1 cellular context compared by ENCODE assay signal in genomic region chr13:40665061-40665753, GRCh38.
TF ChIP-seq lines count a peak whose summit lies in the region.

No MANE protein-coding gene starts in this region.

TF ChIP-seq in HepG2, 621 proteins besides CTCF, POLR2A, EP300 and RAD21 (continued from another document and continues in another):
- TF ChIP-seq DBP (CRISPR knock-in tag; IDR thresholded peaks at IDR 0.05; ENCODE audit: not compliant biosample characterization) (no peak), MTERF4 (CRISPR knock-in tag; IDR thresholded peaks at IDR 0.05) (no peak), ZZZ3 (CRISPR knock-in tag; IDR thresholded peaks at IDR 0.05; ENCODE audit: borderline replicate concordance) (no peak), AKNA (CRISPR knock-in tag; IDR thresholded peaks at IDR 0.05; ENCODE audit: borderline replicate concordance) (no peak), ZNF263 (CRISPR knock-in tag; IDR thresholded peaks at IDR 0.05) (peak; percentile 14; the same call in 1 of the 2 replicates), CBFB (CRISPR knock-in tag; IDR thresholded peaks at IDR 0.05) (no peak), PATZ1 (CRISPR knock-in tag; IDR thresholded peaks at IDR 0.05) (peak; percentile 40; the same call in 1 of the 2 replicates), ZNF629 (CRISPR knock-in tag; conservative IDR thresholded peaks at IDR 0.05) (0 out of 2 replicates have a peak, but pooled peaks have one; percentile 5), KLF11 (CRISPR knock-in tag; IDR thresholded peaks at IDR 0.05) (no peak), ZNF251 (CRISPR knock-in tag; IDR thresholded peaks at IDR 0.05) (no peak), SRSF9 (IDR thresholded peaks at IDR 0.05; ENCODE audit: borderline replicate concordance, insufficient read depth, low read depth, low read length, poor library complexity, severe bottlenecking) (no peak), HMGXB4 (CRISPR knock-in tag; IDR thresholded peaks at IDR 0.05; ENCODE audit: borderline replicate concordance in 1 of 2, low read depth in 1 of 2) (peak in 1 of 2 experiments; percentile 55; a peak in 3 of 4 replicates), ZNF891 (CRISPR knock-in tag; IDR thresholded peaks at IDR 0.05) (no peak), ZNF776 (CRISPR knock-in tag; IDR thresholded peaks at IDR 0.05) (no peak; the same call in 1 of the 2 replicates), HOXA3 (CRISPR knock-in tag; IDR thresholded peaks at IDR 0.05) (0 out of 2 replicates have a peak, but pooled peaks have one; percentile 4), CREM (IDR thresholded peaks at IDR 0.05) (no peak), CREM (CRISPR knock-in tag; IDR thresholded peaks at IDR 0.05) (no peak), SATB2 (CRISPR knock-in tag; IDR thresholded peaks at IDR 0.05) (0 out of 2 replicates have a peak, but pooled peaks have one; percentile 23), BCL6 (CRISPR knock-in tag; IDR thresholded peaks at IDR 0.05) (0 out of 2 replicates have a peak, but pooled peaks have one; percentile 18), NFKBIZ (CRISPR knock-in tag; IDR thresholded peaks at IDR 0.05) (no peak), AGO2 (optimal IDR thresholded peaks at IDR 0.05; ENCODE audit: low read depth, low read length) (peak; percentile 78), ADNP (CRISPR knock-in tag; IDR thresholded peaks at IDR 0.05) (no peak), ZNF234 (CRISPR knock-in tag; conservative IDR thresholded peaks at IDR 0.05) (no peak; the same call in 1 of the 2 replicates), RXRA (CRISPR knock-in tag; IDR thresholded peaks at IDR 0.05) (no peak; the same call in 1 of the 2 replicates), ZNF639 (CRISPR knock-in tag; conservative IDR thresholded peaks at IDR 0.05) (no peak), HIVEP1 (CRISPR knock-in tag; IDR thresholded peaks at IDR 0.05) (no peak), ELF4 (CRISPR knock-in tag; IDR thresholded peaks at IDR 0.05; ENCODE audit: borderline replicate concordance) (no peak), NCOR1 (IDR thresholded peaks at IDR 0.05; ENCODE audit: borderline replicate concordance, low read length) (no peak), ZNF503 (CRISPR knock-in tag; IDR thresholded peaks at IDR 0.05) (no peak), ZNF512 (CRISPR knock-in tag; IDR thresholded peaks at IDR 0.05) (no peak), KDM5A (IDR thresholded peaks at IDR 0.05; ENCODE audit: borderline replicate concordance, low read length) (no peak), ARID5B (CRISPR knock-in tag; IDR thresholded peaks at IDR 0.05) (no peak), NONO (IDR thresholded peaks at IDR 0.05) (no peak), NONO (CRISPR knock-in tag; conservative IDR thresholded peaks at IDR 0.05) (peak; percentile 10; the same call in 1 of the 2 replicates), CEBPB (IDR thresholded peaks at IDR 0.05; ENCODE audit: borderline replicate concordance, low read depth, low read length) (no peak), ZNF672 (CRISPR knock-in tag; IDR thresholded peaks at IDR 0.05) (no peak), AGO1 (IDR thresholded peaks at IDR 0.05; ENCODE audit: low read depth, low read length, poor library complexity, severe bottlenecking) (no peak), TMF1 (CRISPR knock-in tag; IDR thresholded peaks at IDR 0.05; ENCODE audit: low read depth) (no peak), ZNF724P (CRISPR knock-in tag; IDR thresholded peaks at IDR 0.05; ENCODE audit: borderline replicate concordance) (0 out of 2 replicates have a peak, but pooled peaks have one; percentile 7), SALL1 (CRISPR knock-in tag; IDR thresholded peaks at IDR 0.05) (0 out of 2 replicates have a peak, but pooled peaks have one; percentile 4)
